1 cellular context compared by ENCODE assay signal in the genomic region with DNA sequence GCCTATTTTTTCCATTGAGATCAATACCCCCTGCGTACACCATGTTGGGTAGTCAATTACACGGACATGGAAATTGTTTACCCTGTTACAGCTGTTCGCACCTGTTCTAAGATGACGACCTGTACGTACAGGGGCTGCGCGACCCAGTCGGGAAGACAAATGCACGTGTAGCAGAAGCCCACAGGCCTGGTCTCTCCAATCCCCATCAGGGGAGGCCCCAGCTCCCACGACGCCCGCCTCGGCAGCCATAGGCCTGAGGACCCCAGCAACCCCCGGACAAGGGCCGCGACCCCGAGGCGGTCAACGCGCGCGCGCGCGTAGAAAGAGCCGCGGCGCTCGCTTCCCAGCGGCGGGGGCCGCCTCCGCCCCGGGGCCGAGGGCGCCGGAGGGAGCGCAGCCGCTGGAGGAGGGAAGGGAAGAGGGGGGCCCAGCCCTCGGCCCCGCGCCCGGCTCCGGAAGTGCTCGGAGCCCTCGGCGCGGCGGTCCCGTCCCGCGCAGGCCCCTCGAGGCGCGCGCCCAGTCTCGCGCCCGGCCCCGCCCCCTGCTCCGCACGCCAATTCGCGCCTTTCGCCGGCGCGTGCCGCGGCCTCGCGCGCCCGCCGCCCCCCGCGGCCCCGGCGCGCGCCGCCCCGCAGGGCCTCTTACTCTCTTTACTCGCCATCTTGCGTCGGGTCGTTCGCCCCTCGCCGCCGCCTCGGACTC.
TF ChIP-seq lines count a peak whose summit lies in the region.

No MANE protein-coding gene starts in this region.

TF ChIP-seq in GM23338, 12 proteins besides CTCF, POLR2A, EP300 and RAD21 (continued from another document):
- TF ChIP-seq, protein P1, sequence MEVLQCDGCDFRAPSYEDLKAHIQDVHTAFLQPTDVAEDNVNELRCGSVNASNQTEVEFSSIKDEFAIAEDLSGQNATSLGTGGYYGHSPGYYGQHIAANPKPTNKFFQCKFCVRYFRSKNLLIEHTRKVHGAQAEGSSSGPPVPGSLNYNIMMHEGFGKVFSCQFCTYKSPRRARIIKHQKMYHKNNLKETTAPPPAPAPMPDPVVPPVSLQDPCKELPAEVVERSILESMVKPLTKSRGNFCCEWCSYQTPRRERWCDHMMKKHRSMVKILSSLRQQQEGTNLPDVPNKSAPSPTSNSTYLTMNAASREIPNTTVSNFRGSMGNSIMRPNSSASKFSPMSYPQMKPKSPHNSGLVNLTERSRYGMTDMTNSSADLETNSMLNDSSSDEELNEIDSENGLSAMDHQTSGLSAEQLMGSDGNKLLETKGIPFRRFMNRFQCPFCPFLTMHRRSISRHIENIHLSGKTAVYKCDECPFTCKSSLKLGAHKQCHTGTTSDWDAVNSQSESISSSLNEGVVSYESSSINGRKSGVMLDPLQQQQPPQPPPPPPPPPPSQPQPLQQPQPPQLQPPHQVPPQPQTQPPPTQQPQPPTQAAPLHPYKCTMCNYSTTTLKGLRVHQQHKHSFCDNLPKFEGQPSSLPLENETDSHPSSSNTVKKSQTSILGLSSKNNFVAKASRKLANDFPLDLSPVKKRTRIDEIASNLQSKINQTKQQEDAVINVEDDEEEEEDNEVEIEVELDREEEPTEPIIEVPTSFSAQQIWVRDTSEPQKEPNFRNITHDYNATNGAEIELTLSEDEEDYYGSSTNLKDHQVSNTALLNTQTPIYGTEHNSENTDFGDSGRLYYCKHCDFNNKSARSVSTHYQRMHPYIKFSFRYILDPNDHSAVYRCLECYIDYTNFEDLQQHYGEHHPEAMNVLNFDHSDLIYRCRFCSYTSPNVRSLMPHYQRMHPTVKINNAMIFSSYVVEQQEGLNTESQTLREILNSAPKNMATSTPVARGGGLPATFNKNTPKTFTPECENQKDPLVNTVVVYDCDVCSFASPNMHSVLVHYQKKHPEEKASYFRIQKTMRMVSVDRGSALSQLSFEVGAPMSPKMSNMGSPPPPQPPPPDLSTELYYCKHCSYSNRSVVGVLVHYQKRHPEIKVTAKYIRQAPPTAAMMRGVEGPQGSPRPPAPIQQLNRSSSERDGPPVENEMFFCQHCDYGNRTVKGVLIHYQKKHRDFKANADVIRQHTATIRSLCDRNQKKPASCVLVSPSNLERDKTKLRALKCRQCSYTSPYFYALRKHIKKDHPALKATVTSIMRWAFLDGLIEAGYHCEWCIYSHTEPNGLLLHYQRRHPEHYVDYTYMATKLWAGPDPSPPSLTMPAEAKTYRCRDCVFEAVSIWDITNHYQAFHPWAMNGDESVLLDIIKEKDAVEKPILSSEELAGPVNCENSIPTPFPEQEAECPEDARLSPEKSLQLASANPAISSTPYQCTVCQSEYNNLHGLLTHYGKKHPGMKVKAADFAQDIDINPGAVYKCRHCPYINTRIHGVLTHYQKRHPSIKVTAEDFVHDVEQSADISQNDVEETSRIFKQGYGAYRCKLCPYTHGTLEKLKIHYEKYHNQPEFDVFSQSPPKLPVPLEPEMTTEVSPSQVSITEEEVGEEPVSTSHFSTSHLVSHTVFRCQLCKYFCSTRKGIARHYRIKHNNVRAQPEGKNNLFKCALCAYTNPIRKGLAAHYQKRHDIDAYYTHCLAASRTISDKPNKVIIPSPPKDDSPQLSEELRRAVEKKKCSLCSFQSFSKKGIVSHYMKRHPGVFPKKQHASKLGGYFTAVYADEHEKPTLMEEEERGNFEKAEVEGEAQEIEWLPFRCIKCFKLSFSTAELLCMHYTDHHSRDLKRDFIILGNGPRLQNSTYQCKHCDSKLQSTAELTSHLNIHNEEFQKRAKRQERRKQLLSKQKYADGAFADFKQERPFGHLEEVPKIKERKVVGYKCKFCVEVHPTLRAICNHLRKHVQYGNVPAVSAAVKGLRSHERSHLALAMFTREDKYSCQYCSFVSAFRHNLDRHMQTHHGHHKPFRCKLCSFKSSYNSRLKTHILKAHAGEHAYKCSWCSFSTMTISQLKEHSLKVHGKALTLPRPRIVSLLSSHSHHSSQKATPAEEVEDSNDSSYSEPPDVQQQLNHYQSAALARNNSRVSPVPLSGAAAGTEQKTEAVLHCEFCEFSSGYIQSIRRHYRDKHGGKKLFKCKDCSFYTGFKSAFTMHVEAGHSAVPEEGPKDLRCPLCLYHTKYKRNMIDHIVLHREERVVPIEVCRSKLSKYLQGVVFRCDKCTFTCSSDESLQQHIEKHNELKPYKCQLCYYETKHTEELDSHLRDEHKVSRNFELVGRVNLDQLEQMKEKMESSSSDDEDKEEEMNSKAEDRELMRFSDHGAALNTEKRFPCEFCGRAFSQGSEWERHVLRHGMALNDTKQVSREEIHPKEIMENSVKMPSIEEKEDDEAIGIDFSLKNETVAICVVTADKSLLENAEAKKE (CRISPR knock-in tag; IDR thresholded peaks at IDR 0.05), result no peak
